In the genomic region with DNA sequence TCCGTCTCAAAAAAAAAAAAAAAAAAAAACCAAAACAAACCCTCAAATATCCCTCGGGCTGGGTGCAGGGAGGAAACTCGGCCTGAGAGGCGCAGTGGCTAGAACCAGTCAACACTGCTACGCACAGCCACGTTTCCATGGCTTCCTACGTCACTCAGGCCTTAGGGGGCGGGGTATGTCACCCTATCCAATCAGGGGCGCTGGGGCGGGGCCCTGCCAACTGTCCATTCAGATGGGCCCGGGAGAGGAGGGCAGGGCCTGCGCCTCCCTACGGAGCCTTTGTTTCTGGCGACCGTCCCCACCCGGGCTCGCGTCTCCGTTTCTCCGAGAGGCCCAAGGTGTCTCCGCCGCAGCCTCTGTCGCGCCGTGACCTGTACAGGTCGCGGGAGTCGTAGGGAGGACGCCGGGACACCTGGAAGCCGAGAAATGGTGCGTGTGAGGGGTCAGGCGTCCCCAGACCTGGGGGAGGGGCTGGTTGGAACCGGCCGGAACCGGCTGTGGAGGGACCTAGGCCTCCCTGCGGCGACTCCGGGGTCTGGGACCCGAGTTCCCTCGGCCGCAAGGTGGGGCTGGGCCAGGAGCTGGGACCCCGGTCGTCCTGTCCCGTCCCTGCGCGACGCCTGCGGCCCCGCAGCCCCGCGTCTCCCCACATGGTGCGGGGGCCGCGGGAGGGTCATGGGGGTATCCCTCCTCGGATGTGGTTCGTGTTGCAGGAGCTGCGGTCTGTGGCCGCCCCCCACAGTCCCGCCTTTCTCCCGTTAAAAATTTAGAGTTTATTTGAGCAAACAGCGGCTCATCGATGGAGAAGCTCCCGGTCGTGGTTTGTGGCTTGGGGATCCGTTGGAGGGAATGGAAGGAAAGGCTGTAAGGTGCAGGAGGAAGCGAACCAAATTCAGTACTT, we compare ENCODE assay signal across 8 cellular contexts. TPM values are rescaled to one million over a fixed set of nuclear protein-coding genes. Genes with fewer than 3 reads are reported as not detected.
DNase-seq lines count a peak whose midpoint lies in the region; ATAC-seq and TF ChIP-seq lines count a peak whose summit lies in the region.

A gene (plus strand): TSS at position 282 of the 901 bp plus-strand sequence. CDS start 145 bp downstream, at position 427.

- H3K4me3 ChIP-seq in AG04450 (ENCODE audit: low read depth, low read length) = peak within 1 kb of the TSS; percentile 87
- peak within 1 kb of the TSS; percentile 79 for H3K4me3 ChIP-seq in WI38 (ENCODE audit: low read depth, low read length)
- peak within 1 kb of the TSS; percentile 76 to 89 for H3K4me3 ChIP-seq in cardiac fibroblast (replicated peaks in 1 of 2; ENCODE audit: low read depth in 2 of 2, low read length in 2 of 2)

- CTCF ChIA-PET in AG04450 (lab: Charles Lee) = interaction anchor here (0.6 to 1.4 kb wide), 4 partner anchors 9 to 172 kb away, joined by 3 to 5 read pairs (median 4); no protein-coding TSS in a partner anchor

- DNase-seq in AG04450 (ENCODE audit: low read depth, low spot score) = peak; percentile 90
- DNase-seq in NCI-H2196 treated with DMSO at 0.1 percent for 48 hours (lab: John Stamatoyannopoulos, UW; ENCODE audit: unreplicated experiment) = peak; percentile 97
- DNase-seq in cardiac fibroblast (ENCODE audit: low read depth in 2 of 2) = peak; percentile 99
- peak; percentile 98 for DNase-seq in immature natural killer cell
- DNase-seq in smooth muscle cell of the brain vasculature (ENCODE audit: low read depth, low spot score) = peak; percentile 95

- peak within 1 kb of the TSS; percentile 75 to 95 (median 92) for H3K27ac Mint-ChIP-seq in immature natural killer cell

- peaks cover 20 to 34% of the 10 kb centered on the region in 2 donors for H3K4me1 Mint-ChIP-seq in immature natural killer cell

- 0 out of 2 replicates have a peak, but pooled peaks have one; percentile 11 for TF ChIP-seq CTCF in AG04450 (IDR thresholded peaks at IDR 0.05; ENCODE audit: low read depth, low read length)
- TF ChIP-seq CTCF in WI38 (IDR thresholded peaks at IDR 0.05; ENCODE audit: low read depth, low read length) = no peak
- no peak for TF ChIP-seq CTCF in cardiac fibroblast (IDR thresholded peaks at IDR 0.05; ENCODE audit: low read depth, low read length)

- H3K36me3 Mint-ChIP-seq in immature natural killer cell = no peaks in the 10 kb centered on the region

- ATAC-seq in GM18870 (IDR thresholded peaks at IDR 0.05; ENCODE audit: unreplicated experiment) = peak; percentile 92
- ATAC-seq in HG03135 (IDR thresholded peaks at IDR 0.05; ENCODE audit: unreplicated experiment) = peak; percentile 97

- POLR2A ChIA-PET in AG04450 (lab: Yijun Ruan, JAX) = interaction anchor here (0.7 kb wide), 4 partner anchors 46 to 666 kb away, joined by 4 to 16 read pairs (median 8); no protein-coding TSS in a partner anchor

- H3K27ac ChIP-seq in AG04450 (ENCODE audit: low read depth, low read length) = peak within 1 kb of the TSS; percentile 88

- peaks cover 5 to 12% (median 12%) of the 10 kb centered on the region in 3 donors for H3K27me3 Mint-ChIP-seq in immature natural killer cell (ENCODE audit: low read depth in 3 of 3)

- H3K4me3 Mint-ChIP-seq in immature natural killer cell = peak within 1 kb of the TSS; percentile 88 to 96 (median 93)

- no peaks in the 10 kb centered on the region for H3K9me3 Mint-ChIP-seq in immature natural killer cell

- no peaks in the 10 kb centered on the region; the same call in 1 of the 2 replicates for H3K9me3 ChIP-seq in AG04450 (ENCODE audit: control insufficient read depth, insufficient read depth, low read length)

- H3K27me3 ChIP-seq in AG04450 (ENCODE audit: control insufficient read depth, insufficient read depth, low read length) = no peaks in the 10 kb centered on the region

RNA-seq across cellular contexts. Expression of the gene that starts here (rescaled TPM):
- 15.6 and 20.2 TPM in 2 replicates for polyA plus RNA-seq in AG04450 (2011; rRNA removed)
- 13.0 and 23.2 TPM in 2 replicates for polyA minus RNA-seq in AG04450 (2011; rRNA and poly(A)+ RNA removed)
- polyA plus RNA-seq in immature natural killer cell = 1 to 10 TPM; 6.1 to 9.6 (median 6.9) TPM

Comparison
In these comparisons a context has a peak if more than half of its experiments do, and no peak if none do; other contexts are left out.
1. Peak in every context shown above with its lines: DNase-seq, ATAC-seq, H3K4me3 ChIP-seq and H3K27ac ChIP-seq.